Comparison of ENCODE assay signal across 1 cellular context in genomic region chr7:151507806-151508205, GRCh38.
TF ChIP-seq lines count a peak whose summit lies in the region.

No MANE protein-coding gene starts in this region.

TF ChIP-seq in GM23338, 12 proteins besides CTCF, POLR2A, EP300 and RAD21 (continued from another document):
- TF ChIP-seq ZNF462 (CRISPR knock-in tag; IDR thresholded peaks at IDR 0.05) (no peak), EZH2 (IDR thresholded peaks at IDR 0.05; ENCODE audit: low read depth, unreplicated experiment) (no peak), CREB1 (CRISPR knock-in tag; IDR thresholded peaks at IDR 0.05; ENCODE audit: low read depth) (no peak), POLR2AphosphoS5 (IDR thresholded peaks at IDR 0.05; ENCODE audit: low read depth) (no peak), ZNF331 (CRISPR knock-in tag; IDR thresholded peaks at IDR 0.05; ENCODE audit: low read depth) (no peak)
